Comparison of ENCODE assay signal across 16 cellular contexts in genomic region chr11:1872267-1872985, GRCh38. TPM values are rescaled to one million over a fixed set of nuclear protein-coding genes. Genes with fewer than 3 reads are reported as not detected.
DNase-seq lines count a peak whose midpoint lies in the region; ATAC-seq and TF ChIP-seq lines count a peak whose summit lies in the region.
"Had no signal": no experiment of that assay in that cellular context is flagged by ENCODE, and none has a peak within 500 bp of the region (broad histone marks: within the 10 kb centered on the region; RNA-seq: fewer than 3 reads in every experiment).

No MANE protein-coding gene starts in this region.

- no peaks in the 10 kb centered on the region for H3K36me3 ChIP-seq in rectal smooth muscle tissue (ENCODE audit: control insufficient read depth, insufficient read depth, low read length)
- H3K36me3 ChIP-seq: BE2C had no signal

- no peaks in the 10 kb centered on the region for H3K9me3 Mint-ChIP-seq in CD4-positive, alpha-beta T cell
- no peaks in the 10 kb centered on the region for H3K9me3 Mint-ChIP-seq in activated CD8-positive, alpha-beta T cell treated with anti-CD3 and anti-CD28 coated beads, Interleukin-2, amount 10 ng/mL, durations not matched to agents 7 days and 5 days (ENCODE audit: insufficient read depth)
- H3K9me3 Mint-ChIP-seq: stimulated activated naive CD8-positive, alpha-beta T cell treated with anti-CD3 and anti-CD28 coated beads, Interleukin-15, amount 100 ng/mL, for 72 hours had no signal

- H3K27ac ChIP-seq in CD4-positive, alpha-beta T cell (ENCODE audit: low read depth, low read length): peak overlapping the region; percentile 48
- no peak overlapping the region for H3K27ac ChIP-seq in rectal smooth muscle tissue (ENCODE audit: low read depth, low read length)

- H3K4me3 ChIP-seq in rectal smooth muscle tissue (ENCODE audit: low read length): peak overlapping the region; percentile 13

- H3K4me1 Mint-ChIP-seq in CD4-positive, alpha-beta T cell (ENCODE audit: low read depth): peaks cover 56% of the 10 kb centered on the region
- H3K4me1 Mint-ChIP-seq in activated CD8-positive, alpha-beta T cell treated with anti-CD3 and anti-CD28 coated beads, Interleukin-2, amount 10 ng/mL, durations not matched to agents 7 days and 5 days (ENCODE audit: low read depth): peaks cover 53% of the 10 kb centered on the region

- CTCF ChIA-PET in CD4-positive, alpha-beta T cell (lab: Charles Lee): no interaction called here
- CTCF ChIA-PET in activated CD8-positive, alpha-beta T cell treated with anti-CD3 and anti-CD28 coated beads, Interleukin-2, amount 10 ng/mL, durations not matched to agents 7 days and 5 days (lab: Charles Lee): interaction anchor here (2.3 kb wide), 1 partner anchor 10 kb away, joined by 8 read pairs; no protein-coding TSS in a partner anchor

- H3K4me3 Mint-ChIP-seq in CD4-positive, alpha-beta T cell: peak overlapping the region; percentile 25
- H3K4me3 Mint-ChIP-seq in activated CD8-positive, alpha-beta T cell treated with anti-CD3 and anti-CD28 coated beads, Interleukin-2, amount 10 ng/mL, durations not matched to agents 7 days and 5 days: no peak overlapping the region
- H3K4me3 Mint-ChIP-seq: stimulated activated naive CD8-positive, alpha-beta T cell treated with anti-CD3 and anti-CD28 coated beads, Interleukin-15, amount 100 ng/mL, for 72 hours had no signal

- DNase-seq in CD4-positive, alpha-beta T cell: peak in 1 of 10 experiments; percentile 0
- DNase-seq in activated CD8-positive, alpha-beta T cell treated with anti-CD3 and anti-CD28 coated beads, Interleukin-2, amount 10 ng/mL, durations not matched to agents 7 days and 5 days: no peak
- DNase-seq in left ventricle myocardium superior (peak; percentile 33), SKM-1 (lab: John Stamatoyannopoulos, UW; ENCODE audit: unreplicated experiment) (no peak)
- DNase-seq: BE2C; EL; KBM-7; NCI-H524; occipital lobe; stimulated activated CD4-positive, alpha-beta T cell treated with anti-CD3 and anti-CD28 coated beads, Interleukin-2, amount 100 ng/mL, for 48 hours; stimulated activated naive CD8-positive, alpha-beta T cell treated with anti-CD3 and anti-CD28 coated beads, Interleukin-15, amount 100 ng/mL, for 72 hours had no signal

- POLR2A ChIA-PET in CD4-positive, alpha-beta T cell (lab: Charles Lee): interaction anchor here (1.4 kb wide), 1 partner anchor 20 kb away, joined by 4 read pairs; the partner anchor contains the start of gene LSP1
- POLR2A ChIA-PET in activated CD8-positive, alpha-beta T cell treated with anti-CD3 and anti-CD28 coated beads, Interleukin-2, amount 10 ng/mL, durations not matched to agents 7 days and 5 days (lab: Charles Lee): no interaction called here

- H3K36me3 Mint-ChIP-seq in CD4-positive, alpha-beta T cell (ENCODE audit: low read depth): peaks cover 18% of the 10 kb centered on the region
- H3K36me3 Mint-ChIP-seq in activated CD8-positive, alpha-beta T cell treated with anti-CD3 and anti-CD28 coated beads, Interleukin-2, amount 10 ng/mL, durations not matched to agents 7 days and 5 days (ENCODE audit: low read depth): peaks cover 19% of the 10 kb centered on the region

- H3K9ac ChIP-seq in rectal smooth muscle tissue (ENCODE audit: low read length): no peak overlapping the region

- intact Hi-C loops in CD4-positive, alpha-beta T cell (cut with DNase I, micrococcal nuclease): no loop called here
- intact Hi-C loops in left ventricle myocardium superior (cut with micrococcal nuclease): no loop called here

- no peak for ATAC-seq in CD4-positive, alpha-beta T cell (ENCODE audit: poor library complexity)
- ATAC-seq in activated CD8-positive, alpha-beta T cell treated with anti-CD3 and anti-CD28 coated beads, Interleukin-2, amount 10 ng/mL, durations not matched to agents 7 days and 5 days: no peak
- no peak for ATAC-seq in left ventricle myocardium superior
- ATAC-seq in HG02588 (IDR thresholded peaks at IDR 0.05; ENCODE audit: unreplicated experiment): no peak
- no peak for ATAC-seq in HG03442 (IDR thresholded peaks at IDR 0.05; ENCODE audit: unreplicated experiment)
- ATAC-seq in HG02798 (IDR thresholded peaks at IDR 0.05; ENCODE audit: poor library complexity, unreplicated experiment): no peak
- ATAC-seq: stimulated activated naive CD8-positive, alpha-beta T cell treated with anti-CD3 and anti-CD28 coated beads, Interleukin-15, amount 100 ng/mL, for 72 hours had no signal

- peak overlapping the region; percentile 86 for H3K27ac Mint-ChIP-seq in CD4-positive, alpha-beta T cell
- peak overlapping the region; percentile 17 for H3K27ac Mint-ChIP-seq in activated CD8-positive, alpha-beta T cell treated with anti-CD3 and anti-CD28 coated beads, Interleukin-2, amount 10 ng/mL, durations not matched to agents 7 days and 5 days

- TF ChIP-seq CTCF in CD4-positive, alpha-beta T cell (IDR thresholded peaks at IDR 0.05): no peak

- no peaks in the 10 kb centered on the region for H3K27me3 Mint-ChIP-seq in CD4-positive, alpha-beta T cell
- H3K27me3 Mint-ChIP-seq in activated CD8-positive, alpha-beta T cell treated with anti-CD3 and anti-CD28 coated beads, Interleukin-2, amount 10 ng/mL, durations not matched to agents 7 days and 5 days (ENCODE audit: low read depth): no peaks in the 10 kb centered on the region
- H3K27me3 Mint-ChIP-seq: stimulated activated naive CD8-positive, alpha-beta T cell treated with anti-CD3 and anti-CD28 coated beads, Interleukin-15, amount 100 ng/mL, for 72 hours had no signal

- no peaks in the 10 kb centered on the region for H3K27me3 ChIP-seq in CD4-positive, alpha-beta T cell (ENCODE audit: control insufficient read depth, insufficient read depth, low read length)
- H3K27me3 ChIP-seq in rectal smooth muscle tissue (ENCODE audit: control insufficient read depth, insufficient read depth, low read length): peaks cover 9% of the 10 kb centered on the region
- H3K27me3 ChIP-seq: BE2C had no signal

- no peaks in the 10 kb centered on the region for H3K9me3 ChIP-seq in CD4-positive, alpha-beta T cell (ENCODE audit: control insufficient read depth, low read length)
- H3K9me3 ChIP-seq: BE2C had no signal

- peaks cover 8% of the 10 kb centered on the region for H3K4me1 ChIP-seq in rectal smooth muscle tissue (ENCODE audit: control insufficient read depth, insufficient read depth, low read length)

RNA-seq across cellular contexts. Expression of gene PRR33, which starts 19.3 kb away (rescaled TPM):
- not detected for total RNA-seq in CD4-positive, alpha-beta T cell
- total RNA-seq in activated CD8-positive, alpha-beta T cell treated with anti-CD3 and anti-CD28 coated beads, Interleukin-2, amount 10 ng/mL, durations not matched to agents 7 days and 5 days: under 1 TPM in 1 of 2 experiments, not detected in 1; 0.08 TPM
- total RNA-seq in left ventricle myocardium superior: 4.4 TPM
- total RNA-seq: aorta, occipital lobe had no signal

RNA-seq across cellular contexts. Expression of gene LSP1, which starts 19.5 kb away (rescaled TPM):
- 100 to 1,000 TPM; 228 to 232 TPM for total RNA-seq in CD4-positive, alpha-beta T cell
- total RNA-seq in activated CD8-positive, alpha-beta T cell treated with anti-CD3 and anti-CD28 coated beads, Interleukin-2, amount 10 ng/mL, durations not matched to agents 7 days and 5 days: 100 to 1,000 TPM; 463 to 477 TPM
- total RNA-seq in left ventricle myocardium superior: 22.9 TPM

RNA-seq across cellular contexts. Expression of gene TNNI2, which starts 33.6 kb away (rescaled TPM):
- total RNA-seq in CD4-positive, alpha-beta T cell: under 1 TPM in 1 of 2 experiments, not detected in 1; 0.50 TPM
- total RNA-seq in activated CD8-positive, alpha-beta T cell treated with anti-CD3 and anti-CD28 coated beads, Interleukin-2, amount 10 ng/mL, durations not matched to agents 7 days and 5 days: under 1 TPM in 1 of 2 experiments, not detected in 1; 0.50 TPM
- total RNA-seq in left ventricle myocardium superior: not detected

RNA-seq across cellular contexts. Expression of gene SYT8, which starts 37.6 kb away (rescaled TPM):
- not detected for total RNA-seq in CD4-positive, alpha-beta T cell
- total RNA-seq in activated CD8-positive, alpha-beta T cell treated with anti-CD3 and anti-CD28 coated beads, Interleukin-2, amount 10 ng/mL, durations not matched to agents 7 days and 5 days: not detected
- not detected for total RNA-seq in left ventricle myocardium superior
- total RNA-seq: occipital lobe had no signal

RNA-seq across cellular contexts. Expression of gene TNNT3, which starts 47.1 kb away (rescaled TPM):
- total RNA-seq in CD4-positive, alpha-beta T cell: 10 to 100 TPM; 19.1 to 21.9 TPM
- 1 to 10 TPM; 2.6 to 2.8 TPM for total RNA-seq in activated CD8-positive, alpha-beta T cell treated with anti-CD3 and anti-CD28 coated beads, Interleukin-2, amount 10 ng/mL, durations not matched to agents 7 days and 5 days
- total RNA-seq in left ventricle myocardium superior: 46.1 TPM
